ENCODE assay signal across 13 cellular contexts in genomic region chr12:124463341-124463861, GRCh38.
DNase-seq lines count a peak whose midpoint lies in the region; ATAC-seq and TF ChIP-seq lines count a peak whose summit lies in the region.
"Had no signal": no experiment of that assay in that cellular context is flagged by ENCODE, and none has a peak within 500 bp of the region (broad histone marks: within the 10 kb centered on the region; RNA-seq: fewer than 3 reads in every experiment).

No MANE protein-coding gene starts in this region.

- H3K36me3 ChIP-seq in spleen (peaks cover 0 to 76% (median 24%) of the 10 kb centered on the region in 6 donors), Peyer's patch (peaks cover 0 to 54% (median 0%) of the 10 kb centered on the region in 3 donors)

- H3K4me1 Mint-ChIP-seq in activated naive CD8-positive, alpha-beta T cell treated with anti-CD3 and anti-CD28 coated beads for 36 hours: peaks cover 29% of the 10 kb centered on the region
- peaks cover 53% of the 10 kb centered on the region for H3K4me1 Mint-ChIP-seq in activated naive CD8-positive, alpha-beta T cell treated with anti-CD3 and anti-CD28 coated beads, Interleukin-2, amount 50 U/mL, for 24 hours

- TF ChIP-seq POLR2A in spleen (IDR thresholded peaks at IDR 0.05) (no peak), Peyer's patch (IDR thresholded peaks at IDR 0.05) (no peak)

- H3K9me3 ChIP-seq in spleen (peaks cover 0 to 5% (median 2%) of the 10 kb centered on the region in 8 donors), Peyer's patch (no peaks in the 10 kb centered on the region)
- H3K9me3 ChIP-seq: left lung had no signal

- peaks cover 14 to 57% (median 45%) of the 10 kb centered on the region in 6 donors for H3K4me1 ChIP-seq in spleen
- H3K4me1 ChIP-seq in Peyer's patch: peaks cover 0 to 14% (median 12%) of the 10 kb centered on the region in 4 donors
- H3K4me1 ChIP-seq: A549 had no signal

- peaks cover 51% of the 10 kb centered on the region for H3K36me3 Mint-ChIP-seq in activated naive CD8-positive, alpha-beta T cell treated with anti-CD3 and anti-CD28 coated beads for 36 hours
- peaks cover 50% of the 10 kb centered on the region for H3K36me3 Mint-ChIP-seq in activated naive CD8-positive, alpha-beta T cell treated with anti-CD3 and anti-CD28 coated beads, Interleukin-2, amount 50 U/mL, for 24 hours (ENCODE audit: low read depth)

- H3K27me3 Mint-ChIP-seq in activated naive CD8-positive, alpha-beta T cell treated with anti-CD3 and anti-CD28 coated beads for 36 hours: no peaks in the 10 kb centered on the region
- H3K27me3 Mint-ChIP-seq in activated naive CD8-positive, alpha-beta T cell treated with anti-CD3 and anti-CD28 coated beads, Interleukin-2, amount 50 U/mL, for 24 hours: no peaks in the 10 kb centered on the region

- intact Hi-C loops in head of caudate nucleus (cut with DNase I) (no loop called here), spleen (cut with DNase I; ENCODE audit: low total_unique reads) (no loop called here)

- TF ChIP-seq CTCF in spleen (IDR thresholded peaks at IDR 0.05 in 8 of 11, conservative IDR thresholded peaks at IDR 0.05 in 3 of 11) (no peak), Peyer's patch (IDR thresholded peaks at IDR 0.05) (no peak)

- 82 to 95% (median 92%) methylated on average over 21 of the region's 21 CpGs for WGBS in spleen, 5 donors

- no peak overlapping the region for H3K4me3 ChIP-seq in spleen
- no peak overlapping the region for H3K4me3 ChIP-seq in Peyer's patch
- H3K4me3 ChIP-seq: A549, left lung had no signal

- no peak for DNase-seq in activated naive CD8-positive, alpha-beta T cell treated with anti-CD3 and anti-CD28 coated beads for 36 hours
- DNase-seq in activated naive CD8-positive, alpha-beta T cell treated with anti-CD3 and anti-CD28 coated beads, Interleukin-2, amount 50 U/mL, for 24 hours: no peak
- DNase-seq in NCI-H82 (lab: John Stamatoyannopoulos, UW) (peak; percentile 99), head of caudate nucleus (peak in 39 of 42 donors; percentile 42 to 81 (median 62)), spleen (peak; percentile 70), Peyer's patch (no peak), HUDEP-2 (lab: John Stamatoyannopoulos, UW; ENCODE audit: unreplicated experiment in 76 of 76) (no peak), NCI-H1048 (lab: John Stamatoyannopoulos, UW) (no peak)
- DNase-seq: activated CD4-positive, alpha-beta T cell treated with anti-CD3 and anti-CD28 coated beads, Interleukin-2, amount 50 U/mL, for 1 hour; Karpas-422; stimulated activated naive CD4-positive, alpha-beta T cell had no signal

- H3K27ac ChIP-seq in spleen: no peak overlapping the region
- peak overlapping the region in 1 of 4 donors; percentile 25 for H3K27ac ChIP-seq in Peyer's patch
- H3K27ac ChIP-seq: left lung had no signal

- H3K4me3 Mint-ChIP-seq in activated naive CD8-positive, alpha-beta T cell treated with anti-CD3 and anti-CD28 coated beads for 36 hours: no peak overlapping the region
- H3K4me3 Mint-ChIP-seq in activated naive CD8-positive, alpha-beta T cell treated with anti-CD3 and anti-CD28 coated beads, Interleukin-2, amount 50 U/mL, for 24 hours: no peak overlapping the region

- H3K27ac Mint-ChIP-seq in activated naive CD8-positive, alpha-beta T cell treated with anti-CD3 and anti-CD28 coated beads for 36 hours: peak overlapping the region; percentile 25
- H3K27ac Mint-ChIP-seq in activated naive CD8-positive, alpha-beta T cell treated with anti-CD3 and anti-CD28 coated beads, Interleukin-2, amount 50 U/mL, for 24 hours: no peak overlapping the region

- H3K27me3 ChIP-seq in spleen (replicated peaks in 1 of 7): no peaks in the 10 kb centered on the region
- no peaks in the 10 kb centered on the region for H3K27me3 ChIP-seq in Peyer's patch
- H3K27me3 ChIP-seq: left lung had no signal

- peaks cover 2% of the 10 kb centered on the region for H3K9me3 Mint-ChIP-seq in activated naive CD8-positive, alpha-beta T cell treated with anti-CD3 and anti-CD28 coated beads for 36 hours
- H3K9me3 Mint-ChIP-seq in activated naive CD8-positive, alpha-beta T cell treated with anti-CD3 and anti-CD28 coated beads, Interleukin-2, amount 50 U/mL, for 24 hours: peaks cover 3% of the 10 kb centered on the region

- ATAC-seq in activated naive CD8-positive, alpha-beta T cell treated with anti-CD3 and anti-CD28 coated beads, Interleukin-2, amount 50 U/mL, for 24 hours: no peak

Comparison
In these comparisons a context has a peak if more than half of its experiments do, and no peak if none do; other contexts are left out.
1. DNase-seq: peak in NCI-H82 (single experiment), head of caudate nucleus (39 of 42) and spleen (single experiment); none in activated naive CD8-positive, alpha-beta T cell treated with anti-CD3 and anti-CD28 coated beads for 36 hours (single experiment), activated naive CD8-positive, alpha-beta T cell treated with anti-CD3 and anti-CD28 coated beads, Interleukin-2, amount 50 U/mL, for 24 hours (single experiment), Peyer's patch (0 of 3), HUDEP-2 (0 of 76) and NCI-H1048 (single experiment).